8 cellular contexts compared by ENCODE assay signal in genomic region chr20:63553251-63553932, GRCh38. TPM values are rescaled to one million over a fixed set of nuclear protein-coding genes. Genes with fewer than 3 reads are reported as not detected.
A peak's percentile ranks its signal among the peaks of the same experiment; 100 is the strongest.
DNase-seq lines count a peak whose midpoint lies in the region; ATAC-seq, FAIRE-seq and TF ChIP-seq lines count a peak whose summit lies in the region.

No MANE protein-coding gene starts in this region.

- in situ Hi-C loops in KBM-7 (cut with MboI; ENCODE audit: low pct_unique_long_range_greater_than_20kb, low sequenced_read_pairs): no loop called here

- H2AFZ ChIP-seq in SU-DHL-6 (ENCODE audit: low read depth, low read length, severe bottlenecking): no peak overlapping the region

- H3K79me2 ChIP-seq in SU-DHL-6 (ENCODE audit: insufficient read depth, low read length): no peaks in the 10 kb centered on the region

- H3K9ac ChIP-seq in SU-DHL-6 (ENCODE audit: low read length): no peak overlapping the region

- no peaks in the 10 kb centered on the region for H3K9me3 Mint-ChIP-seq in activated naive CD8-positive, alpha-beta T cell (ENCODE audit: low read depth)

- intact Hi-C loops in heart right ventricle (cut with DNase I): loop anchor here in 1 of 10 donors (5.0 kb wide), 1 partner anchor 404 kb away; the partner anchor contains the start of gene UCKL1

- H3K4me1 ChIP-seq in heart right ventricle: peaks cover 0 to 19% (median 10%) of the 10 kb centered on the region in 9 donors

- TF ChIP-seq CTCF in AG09309 (IDR thresholded peaks at IDR 0.05; ENCODE audit: control insufficient read depth, insufficient read depth, low read depth, low read length, missing control alignments): no peak
- no peak for TF ChIP-seq CTCF in SU-DHL-6 (IDR thresholded peaks at IDR 0.05; ENCODE audit: insufficient read depth, low read length, poor library complexity, severe bottlenecking)
- no peak for TF ChIP-seq CTCF in heart right ventricle (IDR thresholded peaks at IDR 0.05)
- TF ChIP-seq CTCF in retinal pigment epithelial cell (conservative IDR thresholded peaks at IDR 0.05; ENCODE audit: low read depth, low read length): no peak

- DNase-seq in AG09309 (ENCODE audit: low read depth) (no peak), GM19239 (ENCODE audit: insufficient read length, low spot score) (no peak), KBM-7 (peak; percentile 70), heart right ventricle (peak; percentile 85), retinal pigment epithelial cell (ENCODE audit: low read depth) (peak; percentile 16), NCI-H510A (lab: John Stamatoyannopoulos, UW) (no peak)

- no peaks in the 10 kb centered on the region for H4K20me1 ChIP-seq in SU-DHL-6 (ENCODE audit: low read depth, low read length)

- no peaks in the 10 kb centered on the region for H3K27me3 Mint-ChIP-seq in activated naive CD8-positive, alpha-beta T cell

- no peaks in the 10 kb centered on the region for H3K27me3 ChIP-seq in SU-DHL-6 (ENCODE audit: low read length)
- H3K27me3 ChIP-seq in heart right ventricle: peaks cover 0 to 53% (median 17%) of the 10 kb centered on the region in 7 donors

- peaks cover 15% of the 10 kb centered on the region for H3K4me1 Mint-ChIP-seq in activated naive CD8-positive, alpha-beta T cell (ENCODE audit: low read depth)

- peak overlapping the region; percentile 53 for H3K4me3 ChIP-seq in AG09309 (ENCODE audit: control insufficient read depth, low read depth, low read length)
- H3K4me3 ChIP-seq in SU-DHL-6 (ENCODE audit: insufficient read depth, low read length, poor library complexity, severe bottlenecking): no peak overlapping the region
- peak overlapping the region in 9 of 10 donors; percentile 46 to 69 (median 64) for H3K4me3 ChIP-seq in heart right ventricle
- peak overlapping the region; percentile 60 for H3K4me3 ChIP-seq in retinal pigment epithelial cell (ENCODE audit: low read length)

- H3F3A ChIP-seq in SU-DHL-6 (ENCODE audit: insufficient read depth): peaks cover 3% of the 10 kb centered on the region; the same call in 1 of the 2 replicates

- no peaks in the 10 kb centered on the region for H3K9me3 ChIP-seq in SU-DHL-6 (ENCODE audit: insufficient read depth, low read length)
- H3K9me3 ChIP-seq in heart right ventricle: no peaks in the 10 kb centered on the region

- 2 to 3% methylated on average over 25 to 34 of the region's 37 CpGs for WGBS in heart right ventricle, 2 donors

- H3K4me2 ChIP-seq in SU-DHL-6 (ENCODE audit: low read depth, low read length, poor library complexity, severe bottlenecking): peak overlapping the region; percentile 15

- H3K4me3 Mint-ChIP-seq in activated naive CD8-positive, alpha-beta T cell: peak overlapping the region; percentile 70

- FAIRE-seq in GM19239 (lab: Jason Lieb, UNC): peak; percentile 8

- no peak overlapping the region for H3K27ac Mint-ChIP-seq in activated naive CD8-positive, alpha-beta T cell

- no peaks in the 10 kb centered on the region for H3K36me3 ChIP-seq in SU-DHL-6 (ENCODE audit: low read length)
- peaks cover 0 to 10% (median 0%) of the 10 kb centered on the region in 9 donors for H3K36me3 ChIP-seq in heart right ventricle

- no peak overlapping the region for H3K27ac ChIP-seq in SU-DHL-6 (ENCODE audit: low read depth, low read length)
- peak overlapping the region in 4 of 10 donors; percentile 21 to 70 (median 39) for H3K27ac ChIP-seq in heart right ventricle

- H3K9me2 ChIP-seq in SU-DHL-6 (replicated peaks; ENCODE audit: insufficient read depth, low read length): no peaks in the 10 kb centered on the region

- ATAC-seq in heart right ventricle: peak; percentile 74 to 91 (median 82)

- H3K36me3 Mint-ChIP-seq in activated naive CD8-positive, alpha-beta T cell: no peaks in the 10 kb centered on the region

RNA-seq across cellular contexts. Expression of gene FNDC11, which starts 0.6 kb away (rescaled TPM):
- under 1 TPM in 4 of 10 donors, not detected in 6; 0.09 to 0.23 (median 0.16) TPM for total RNA-seq in heart right ventricle
- under 1 TPM; 0.19 to 0.29 TPM for polyA plus RNA-seq in heart right ventricle

RNA-seq across cellular contexts. Expression of gene SRMS, which starts 5.8 kb away (rescaled TPM):
- not detected for total RNA-seq in heart right ventricle
- not detected for polyA plus RNA-seq in heart right ventricle

RNA-seq across cellular contexts. Expression of gene PTK6, which starts 16.2 kb away (rescaled TPM):
- under 1 TPM in 2 of 10 donors, not detected in 8; 0.06 to 0.28 TPM for total RNA-seq in heart right ventricle
- under 1 TPM in 1 of 2 donors, not detected in 1; 0.03 TPM for polyA plus RNA-seq in heart right ventricle

RNA-seq across cellular contexts. Expression of gene HELZ2, which starts 20.6 kb away (rescaled TPM):
- 10 to 100 TPM; 10.8 to 34.3 (median 12.7) TPM for total RNA-seq in heart right ventricle
- polyA plus RNA-seq in heart right ventricle: 10 to 100 TPM in 1 of 2 donors, 1 to 10 TPM in 1; 4.8 to 12.2 TPM

RNA-seq across cellular contexts. Expression of gene PPDPF, which starts 32.8 kb away (rescaled TPM):
- total RNA-seq in heart right ventricle: 100 to 1,000 TPM; 186 to 433 (median 269) TPM
- 100 to 1,000 TPM; 261 to 324 TPM for polyA plus RNA-seq in heart right ventricle

Comparison
In these comparisons a context has a peak if more than half of its experiments do, and no peak if none do; other contexts are left out.
1. DNase-seq: peak in KBM-7 (single experiment), heart right ventricle (2 of 2) and retinal pigment epithelial cell (single experiment); none in AG09309 (single experiment), GM19239 (single experiment) and NCI-H510A (single experiment).